8 cellular contexts compared by ENCODE assay signal in the genomic region with DNA sequence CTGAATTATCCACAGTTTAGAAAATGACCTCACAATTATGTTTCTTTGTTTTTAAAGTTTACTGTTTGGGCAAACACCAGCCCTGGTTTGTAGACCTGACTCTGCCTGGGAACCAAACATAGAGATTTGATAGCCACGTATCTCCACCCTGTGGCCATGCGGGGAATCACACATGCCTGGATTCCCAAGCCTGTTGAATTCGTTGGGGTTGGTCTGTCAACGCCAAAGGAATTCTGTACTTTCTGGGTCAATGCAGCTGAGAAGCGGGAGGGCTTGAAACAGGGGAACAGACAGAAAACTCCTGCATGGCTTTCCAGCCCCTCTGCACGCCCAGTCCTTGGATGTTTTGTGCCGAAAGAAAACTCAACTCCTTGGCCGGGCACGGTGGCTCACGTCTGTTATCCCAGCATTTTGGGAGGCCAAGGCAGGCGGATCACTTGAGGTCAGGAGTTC. TPM values are rescaled to one million over a fixed set of nuclear protein-coding genes. Genes with fewer than 3 reads are reported as not detected.
DNase-seq lines count a peak whose midpoint lies in the region; ATAC-seq and TF ChIP-seq lines count a peak whose summit lies in the region.

No MANE protein-coding gene starts in this region.

- peak; percentile 93 for TF ChIP-seq CTCF in Panc1 (IDR thresholded peaks at IDR 0.05)
- TF ChIP-seq CTCF in fibroblast of lung (conservative IDR thresholded peaks at IDR 0.05 in 1 of 2, IDR thresholded peaks at IDR 0.05 in 1 of 2; ENCODE audit: low read depth in 1 of 2, low read length in 2 of 2), result peak; percentile 81 to 97

- H3K4me3 ChIP-seq in Panc1 (ENCODE audit: low read depth in 2 of 2, low read length in 2 of 2) (no peak overlapping the region), fibroblast of lung (replicated peaks in 1 of 4; ENCODE audit: control extremely low read depth in 1 of 4, insufficient read depth in 1 of 4, low read depth in 3 of 4, low read length in 4 of 4) (no peak overlapping the region)

- no peaks in the 10 kb centered on the region for H3K27me3 Mint-ChIP-seq in activated T-cell treated with anti-CD3 and anti-CD28 coated beads, Interleukin-2, amount 50 U/mL, for 4 hours (ENCODE audit: low read depth)
- H3K27me3 Mint-ChIP-seq in naive thymus-derived CD8-positive, alpha-beta T cell, result peaks cover 0 to 4% (median 0%) of the 10 kb centered on the region in 5 donors

- H3K4me2 ChIP-seq in fibroblast of lung (ENCODE audit: extremely low read depth, insufficient read depth, low read length), result no peak overlapping the region

- peaks cover 7% of the 10 kb centered on the region for H3K9me3 Mint-ChIP-seq in activated T-cell treated with anti-CD3 and anti-CD28 coated beads, Interleukin-2, amount 50 U/mL, for 4 hours
- H3K9me3 Mint-ChIP-seq in naive thymus-derived CD8-positive, alpha-beta T cell, result peaks cover 0 to 4% (median 0%) of the 10 kb centered on the region in 9 donors

- no peaks in the 10 kb centered on the region for H3K79me2 ChIP-seq in fibroblast of lung (ENCODE audit: control insufficient read depth, insufficient read depth, low read length)

- H3K27ac ChIP-seq in Panc1 (ENCODE audit: low read length) (no peak overlapping the region), fibroblast of lung (ENCODE audit: insufficient read depth, low read length) (no peak overlapping the region)

- no peak overlapping the region for H2AFZ ChIP-seq in fibroblast of lung (ENCODE audit: low read length)

- H3K9me3 ChIP-seq in Panc1 (ENCODE audit: control insufficient read depth, insufficient read depth, low read depth, low read length) (no peaks in the 10 kb centered on the region), fibroblast of lung (ENCODE audit: control insufficient read depth, insufficient read depth, low read depth, low read length) (no peaks in the 10 kb centered on the region)

- no peaks in the 10 kb centered on the region for H3K4me1 ChIP-seq in Panc1 (ENCODE audit: control insufficient read depth, insufficient read depth, low read length)
- H3K4me1 ChIP-seq in fibroblast of lung (ENCODE audit: control insufficient read depth, extremely low read depth, insufficient read depth, low read length), result no peaks in the 10 kb centered on the region

- POLR2A ChIA-PET in Panc1 (lab: Charles Lee), result no interaction called here
- POLR2A ChIA-PET in naive thymus-derived CD8-positive, alpha-beta T cell (lab: Charles Lee), result no interaction called here

- in situ Hi-C loops in Panc1 (cut with HindIII; ENCODE audit: low pct_unique_long_range_greater_than_20kb, low sequenced_read_pairs), result no loop called here

- H3K36me3 ChIP-seq in Panc1 (ENCODE audit: control insufficient read depth, insufficient read depth, low read length) (no peaks in the 10 kb centered on the region), fibroblast of lung (ENCODE audit: control insufficient read depth, insufficient read depth, low read length) (no peaks in the 10 kb centered on the region)

- intact Hi-C loops in Panc1 (cut with micrococcal nuclease; ENCODE audit: unreplicated experiment), result loop anchor here (1.0 kb wide), 1 partner anchor 125 kb away; no protein-coding TSS in a partner anchor

- peak overlapping the region in 1 of 10 donors; percentile 55 for H3K27ac Mint-ChIP-seq in naive thymus-derived CD8-positive, alpha-beta T cell

- H3K36me3 Mint-ChIP-seq in activated T-cell treated with anti-CD3 and anti-CD28 coated beads, Interleukin-2, amount 50 U/mL, for 4 hours (ENCODE audit: insufficient read depth), result peaks cover 8% of the 10 kb centered on the region
- H3K36me3 Mint-ChIP-seq in naive thymus-derived CD8-positive, alpha-beta T cell, result peaks cover 0 to 2% (median 0%) of the 10 kb centered on the region in 3 donors

- CTCF ChIA-PET in Panc1 (lab: Charles Lee), result interaction anchor here (0.8 kb wide), 1 partner anchor 110 kb away, joined by 6 read pairs; no protein-coding TSS in a partner anchor

- no peak overlapping the region for H3K4me3 Mint-ChIP-seq in activated T-cell treated with anti-CD3 and anti-CD28 coated beads, Interleukin-2, amount 50 U/mL, for 4 hours
- no peak overlapping the region for H3K4me3 Mint-ChIP-seq in naive thymus-derived CD8-positive, alpha-beta T cell

- BruUV-seq in Panc1 (replicated peaks; lab: Mats Ljungman, UMichigan), result no TSS peak

- H3K9ac ChIP-seq in fibroblast of lung (ENCODE audit: insufficient read depth, low read length), result no peak overlapping the region

- ATAC-seq in Panc1 (peak; percentile 96), HG02623 (IDR thresholded peaks at IDR 0.05; ENCODE audit: unreplicated experiment) (no peak)
- ATAC-seq in activated T-cell treated with anti-CD3 and anti-CD28 coated beads, Interleukin-2, amount 50 U/mL, for 4 hours, result peak; percentile 63 to 65
- peak; percentile 70 to 75 for ATAC-seq in naive thymus-derived CD8-positive, alpha-beta T cell

- no peaks in the 10 kb centered on the region for H4K20me1 ChIP-seq in fibroblast of lung (ENCODE audit: control insufficient read depth, extremely low read depth, insufficient read depth, low read length)

- no peaks in the 10 kb centered on the region for H3K27me3 ChIP-seq in Panc1 (ENCODE audit: control insufficient read depth, insufficient read depth, low read length)
- no peaks in the 10 kb centered on the region for H3K27me3 ChIP-seq in fibroblast of lung (ENCODE audit: control insufficient read depth, insufficient read depth, low read length)

- DNase-seq in DMS153 (lab: John Stamatoyannopoulos, UW) (peak; percentile 7), HK-2 (ENCODE audit: unreplicated experiment) (peak; percentile 54), Panc1 (ENCODE audit: low read depth, low spot score) (peak; percentile 60), fibroblast of lung (ENCODE audit: low read depth in 2 of 2) (peak; percentile 40 to 57), superior temporal gyrus (ENCODE audit: extremely low spot score) (peak; percentile 90)
- peak; percentile 63 for DNase-seq in activated T-cell treated with anti-CD3 and anti-CD28 coated beads, Interleukin-2, amount 50 U/mL, for 4 hours
- DNase-seq in naive thymus-derived CD8-positive, alpha-beta T cell, result peak; percentile 46 to 83 (median 66)

- H3K4me1 Mint-ChIP-seq in activated T-cell treated with anti-CD3 and anti-CD28 coated beads, Interleukin-2, amount 50 U/mL, for 4 hours (ENCODE audit: low read depth), result peaks cover 11% of the 10 kb centered on the region
- H3K4me1 Mint-ChIP-seq in naive thymus-derived CD8-positive, alpha-beta T cell, result peaks cover 3 to 24% (median 10%) of the 10 kb centered on the region in 4 donors

RNA-seq across cellular contexts. Expression of a gene that starts 27.0 kb away (rescaled TPM):
- total RNA-seq in Panc1 (2021; ENCODE audit: unreplicated experiment) (0.21 TPM), fibroblast of lung (not detected in 2 replicates)
- not detected for polyA plus RNA-seq in Panc1 (2012; ENCODE audit: insufficient read length)
- 1 to 10 TPM; 1.3 to 2.6 (median 2.1) TPM for total RNA-seq in activated T-cell treated with anti-CD3 and anti-CD28 coated beads, Interleukin-2, amount 50 U/mL, for 4 hours
- polyA plus RNA-seq in fibroblast of lung, result not detected in 2 replicates
- not detected in 2 replicates for polyA plus RNA-seq in fibroblast of lung (2012)
- polyA minus RNA-seq in fibroblast of lung (ENCODE audit: low replicate concordance), result not detected in 2 replicates
- 1 to 10 TPM; 5.9 to 6.3 TPM for total RNA-seq in naive thymus-derived CD8-positive, alpha-beta T cell
- 10 to 100 TPM; 10.0 to 37.6 (median 14.1) TPM for polyA plus RNA-seq in naive thymus-derived CD8-positive, alpha-beta T cell

RNA-seq across cellular contexts. Expression of a gene that starts 37.9 kb away (rescaled TPM):
- not detected for total RNA-seq in Panc1 (2021; ENCODE audit: unreplicated experiment)
- not detected for polyA plus RNA-seq in Panc1 (2012; ENCODE audit: insufficient read length)
- total RNA-seq in activated T-cell treated with anti-CD3 and anti-CD28 coated beads, Interleukin-2, amount 50 U/mL, for 4 hours, result not detected
- total RNA-seq in fibroblast of lung, result not detected in 2 replicates
- polyA plus RNA-seq in fibroblast of lung, result not detected in 2 replicates
- not detected in 2 replicates for polyA plus RNA-seq in fibroblast of lung (2012)
- polyA minus RNA-seq in fibroblast of lung (ENCODE audit: low replicate concordance), result not detected in 2 replicates
- total RNA-seq in naive thymus-derived CD8-positive, alpha-beta T cell, result not detected
- polyA plus RNA-seq in naive thymus-derived CD8-positive, alpha-beta T cell, result under 1 TPM in 1 of 3 donors, not detected in 2; 0.22 TPM

RNA-seq across cellular contexts. Expression of a gene that starts 52.5 kb away (rescaled TPM):
- total RNA-seq in Panc1 (2021; ENCODE audit: unreplicated experiment) (not detected), fibroblast of lung (not detected in 2 replicates)
- polyA plus RNA-seq in Panc1 (2012; ENCODE audit: insufficient read length), result not detected
- not detected for total RNA-seq in activated T-cell treated with anti-CD3 and anti-CD28 coated beads, Interleukin-2, amount 50 U/mL, for 4 hours
- not detected in 2 replicates for polyA plus RNA-seq in fibroblast of lung
- not detected in 2 replicates for polyA plus RNA-seq in fibroblast of lung (2012)
- polyA minus RNA-seq in fibroblast of lung (ENCODE audit: low replicate concordance), result not detected in 2 replicates
- total RNA-seq in naive thymus-derived CD8-positive, alpha-beta T cell, result not detected
- polyA plus RNA-seq in naive thymus-derived CD8-positive, alpha-beta T cell, result under 1 TPM in 1 of 3 donors, not detected in 2; 0.11 TPM

Comparison
In these comparisons a context has a peak if more than half of its experiments do, and no peak if none do; other contexts are left out.
1. DNase-seq: peak in every context shown above with its lines; median percentile 90 in superior temporal gyrus; 66 in naive thymus-derived CD8-positive, alpha-beta T cell; 63 in activated T-cell treated with anti-CD3 and anti-CD28 coated beads, Interleukin-2, amount 50 U/mL, for 4 hours; 60 in Panc1; 54 in HK-2; 48 in fibroblast of lung; 7 in DMS153.